Comparison of ENCODE assay signal across 2 cellular contexts in genomic region chr11:68213555-68214172, GRCh38.
TF ChIP-seq lines count a peak whose summit lies in the region.

No MANE protein-coding gene starts in this region.

TF ChIP-seq in A549, 52 proteins besides CTCF, POLR2A, EP300 and RAD21 (continues in another document):
- TF ChIP-seq RCOR1 (IDR thresholded peaks at IDR 0.05; ENCODE audit: low read depth, low read length): no peak
- TF ChIP-seq E2F6 (IDR thresholded peaks at IDR 0.05; ENCODE audit: borderline replicate concordance, low read depth): peak; percentile 55
- no peak for TF ChIP-seq HEYL (CRISPR knock-in tag; IDR thresholded peaks at IDR 0.05)
- TF ChIP-seq ELK1 (IDR thresholded peaks at IDR 0.05; ENCODE audit: low read depth, low read length): no peak
- no peak for TF ChIP-seq KDM5A (IDR thresholded peaks at IDR 0.05)
- TF ChIP-seq RFX5 (IDR thresholded peaks at IDR 0.05): no peak
- TF ChIP-seq HES2 (IDR thresholded peaks at IDR 0.05): no peak
- TF ChIP-seq FOSL2 (IDR thresholded peaks at IDR 0.05): no peak
- TF ChIP-seq FOSL2 (CRISPR knock-in tag; IDR thresholded peaks at IDR 0.05): peak; percentile 56
- TF ChIP-seq MAFK (IDR thresholded peaks at IDR 0.05; ENCODE audit: partially characterized antibody): no peak
- TF ChIP-seq JUNB (IDR thresholded peaks at IDR 0.05): no peak
- no peak for TF ChIP-seq CBX2 (IDR thresholded peaks at IDR 0.05; ENCODE audit: borderline replicate concordance, low read depth)
- TF ChIP-seq POLR2AphosphoS2 (conservative IDR thresholded peaks at IDR 0.05; ENCODE audit: low read length): no peak
- TF ChIP-seq TP53 (CRISPR knock-in tag; IDR thresholded peaks at IDR 0.05): 0 out of 2 replicates have a peak, but pooled peaks have one; percentile 20
- no peak for TF ChIP-seq CBX8 (IDR thresholded peaks at IDR 0.05)
- no peak for TF ChIP-seq NR3C1 (IDR thresholded peaks at IDR 0.05)
- peak; percentile 86 for TF ChIP-seq HMGXB4 (CRISPR knock-in tag; IDR thresholded peaks at IDR 0.05; ENCODE audit: borderline replicate concordance)
- TF ChIP-seq HOXA7 (CRISPR knock-in tag; IDR thresholded peaks at IDR 0.05): no peak
- no peak for TF ChIP-seq CHD4 (IDR thresholded peaks at IDR 0.05; ENCODE audit: borderline replicate concordance)
- TF ChIP-seq SREBF2 (IDR thresholded peaks at IDR 0.05): no peak
- peak; percentile 95 for TF ChIP-seq MYC (IDR thresholded peaks at IDR 0.05; ENCODE audit: borderline replicate concordance, low read length)
- TF ChIP-seq GATA3 (IDR thresholded peaks at IDR 0.05; ENCODE audit: borderline replicate concordance): no peak; the same call in 1 of the 2 replicates
- TF ChIP-seq PBX3 (IDR thresholded peaks at IDR 0.05): peak; percentile 99
- 0 out of 2 replicates have a peak, but pooled peaks have one; percentile 33 for TF ChIP-seq EHF (CRISPR knock-in tag; IDR thresholded peaks at IDR 0.05)
- no peak for TF ChIP-seq USF2 (IDR thresholded peaks at IDR 0.05)

TF ChIP-seq in HepG2, 621 proteins besides CTCF, POLR2A, EP300 and RAD21 (continues in another document):
- TF ChIP-seq ZNF451 (CRISPR knock-in tag; IDR thresholded peaks at IDR 0.05): no peak
- TF ChIP-seq ZIK1 (CRISPR knock-in tag; IDR thresholded peaks at IDR 0.05; ENCODE audit: borderline replicate concordance, low read depth): peak; percentile 58; the same call in 1 of the 2 replicates
- peak; percentile 67 for TF ChIP-seq ATF2 (CRISPR knock-in tag; IDR thresholded peaks at IDR 0.05)
- no peak for TF ChIP-seq ZBTB49 (CRISPR knock-in tag; IDR thresholded peaks at IDR 0.05; ENCODE audit: borderline replicate concordance)
- TF ChIP-seq ZNF275 (CRISPR knock-in tag; IDR thresholded peaks at IDR 0.05; ENCODE audit: borderline replicate concordance): no peak
- TF ChIP-seq ISL2 (CRISPR knock-in tag; IDR thresholded peaks at IDR 0.05): no peak; the same call in 1 of the 2 replicates
- no peak for TF ChIP-seq CBX5 (CRISPR knock-in tag; IDR thresholded peaks at IDR 0.05; ENCODE audit: borderline replicate concordance)
- TF ChIP-seq ZNF468 (CRISPR knock-in tag; IDR thresholded peaks at IDR 0.05): 0 out of 2 replicates have a peak, but pooled peaks have one; percentile 63
- no peak; the same call in 1 of the 2 replicates for TF ChIP-seq ZNF280B (CRISPR knock-in tag; IDR thresholded peaks at IDR 0.05; ENCODE audit: borderline replicate concordance)
- TF ChIP-seq CHD2 (IDR thresholded peaks at IDR 0.05; ENCODE audit: low read depth, low read length): peak; percentile 93
- TF ChIP-seq RARG (CRISPR knock-in tag; IDR thresholded peaks at IDR 0.05; ENCODE audit: low read depth): no peak
- peak; percentile 86; the same call in 1 of the 2 replicates for TF ChIP-seq KDM3A (CRISPR knock-in tag; IDR thresholded peaks at IDR 0.05; ENCODE audit: low read depth)
- no peak for TF ChIP-seq NFE2L2 (IDR thresholded peaks at IDR 0.05; ENCODE audit: low read length)
- TF ChIP-seq FOXP1 (IDR thresholded peaks at IDR 0.05): no peak
- no peak for TF ChIP-seq FOXP1 (CRISPR knock-in tag; IDR thresholded peaks at IDR 0.05)
- TF ChIP-seq SIN3A (IDR thresholded peaks at IDR 0.05; ENCODE audit: borderline replicate concordance, low read depth, low read length): 0 out of 2 replicates have a peak, but pooled peaks have one; percentile 58
- peak; percentile 79 for TF ChIP-seq MYC (CRISPR knock-in tag; IDR thresholded peaks at IDR 0.05; ENCODE audit: borderline replicate concordance)
- TF ChIP-seq MBD4 (IDR thresholded peaks at IDR 0.05; ENCODE audit: borderline replicate concordance, low read length): no peak
- TF ChIP-seq ZNF276 (CRISPR knock-in tag; IDR thresholded peaks at IDR 0.05; ENCODE audit: low read depth): peak; percentile 74; the same call in 1 of the 2 replicates
- 0 out of 2 replicates have a peak, but pooled peaks have one; percentile 31 for TF ChIP-seq TOE1 (CRISPR knock-in tag; IDR thresholded peaks at IDR 0.05)
- TF ChIP-seq ZNF639 (CRISPR knock-in tag; conservative IDR thresholded peaks at IDR 0.05): peak; percentile 98
- TF ChIP-seq ZNF605 (CRISPR knock-in tag; IDR thresholded peaks at IDR 0.05): peak; percentile 57; the same call in 1 of the 2 replicates
- no peak; the same call in 1 of the 2 replicates for TF ChIP-seq ATF3 (CRISPR knock-in tag; IDR thresholded peaks at IDR 0.05)
- peak; percentile 97 for TF ChIP-seq U2AF2 (IDR thresholded peaks at IDR 0.05; ENCODE audit: low read depth, low read length)
- TF ChIP-seq HOMEZ (CRISPR knock-in tag; IDR thresholded peaks at IDR 0.05; ENCODE audit: low read depth): no peak
- TF ChIP-seq KAT2B (IDR thresholded peaks at IDR 0.05; ENCODE audit: borderline replicate concordance, low read depth, low read length): peak; percentile 74; the same call in 1 of the 2 replicates
